Comparison of ENCODE assay signal across 19 cellular contexts in genomic region chr13:35484384-35484783, GRCh38. TPM values are rescaled to one million over a fixed set of nuclear protein-coding genes. Genes with fewer than 3 reads are reported as not detected.
"Had no signal": no experiment of that assay in that cellular context is flagged by ENCODE, and none has a peak within 500 bp of the region (broad histone marks: within the 10 kb centered on the region; RNA-seq: fewer than 3 reads in every experiment).

No MANE protein-coding gene starts in this region.

- H3K27me3 Mint-ChIP-seq: effector memory CD8-positive, alpha-beta T cell had no signal

- H3K27ac Mint-ChIP-seq: activated CD4-positive, alpha-beta T cell treated with anti-CD3 and anti-CD28 coated beads, Interleukin-2, amount 10 ng/mL, durations not matched to agents 7 days and 5 days; activated T-helper 17 cell treated with anti-CD3 and anti-CD28 coated beads, Interleukin-2, amount 50 U/mL, for 72 hours; effector memory CD8-positive, alpha-beta T cell; mesothelial cell of epicardium; neural progenitor cell; stimulated activated naive CD8-positive, alpha-beta T cell treated with anti-CD3 and anti-CD28 coated beads, Interleukin-15, Interleukin-2, amounts not matched to agents 100 ng/mL and 50 ng/mL, for 24 hours had no signal

- H3K4me1 ChIP-seq: lower lobe of right lung had no signal

- H3K9ac ChIP-seq: neural progenitor cell had no signal

- H3K4me3 ChIP-seq: lower lobe of right lung, neural progenitor cell, ovary, thoracic aorta had no signal

- H3K36me3 ChIP-seq: lower lobe of right lung, neural progenitor cell, ovary, thoracic aorta had no signal

- H3K27ac ChIP-seq: lower lobe of right lung, neural progenitor cell, ovary, thoracic aorta had no signal

- H3K36me3 Mint-ChIP-seq: mesothelial cell of epicardium, neural progenitor cell had no signal

- DNase-seq: activated CD4-positive, alpha-beta T cell treated with anti-CD3 and anti-CD28 coated beads, Interleukin-2, amount 10 ng/mL, durations not matched to agents 7 days and 5 days; activated CD4-positive, CD25-positive, alpha-beta regulatory T cell; activated CD8-positive, alpha-beta memory T cell treated with anti-CD3 and anti-CD28 coated beads for 24 hours; activated naive CD4-positive, alpha-beta T cell treated with anti-CD3 and anti-CD28 coated beads, Interleukin-2, amount 50 U/mL, for 16 hours; central memory CD4-positive, alpha-beta T cell; cortex of kidney; effector memory CD8-positive, alpha-beta T cell; hypothalamus; left cardiac atrium; lower lobe of right lung; ovary; stimulated activated CD4-positive, alpha-beta T cell treated with anti-CD3 and anti-CD28 coated beads, Interleukin-4, amount 100 ng/mL, for 24 hours had no signal

- ATAC-seq: activated T-helper 17 cell treated with anti-CD3 and anti-CD28 coated beads, Interleukin-2, amount 50 U/mL, for 72 hours; effector memory CD8-positive, alpha-beta T cell; left cardiac atrium; lower lobe of right lung had no signal

- H3K4me1 Mint-ChIP-seq: activated CD4-positive, alpha-beta T cell treated with anti-CD3 and anti-CD28 coated beads, Interleukin-2, amount 10 ng/mL, durations not matched to agents 7 days and 5 days; activated T-helper 17 cell treated with anti-CD3 and anti-CD28 coated beads, Interleukin-2, amount 50 U/mL, for 72 hours had no signal

- H3K4me3 Mint-ChIP-seq: activated CD4-positive, alpha-beta T cell treated with anti-CD3 and anti-CD28 coated beads, Interleukin-2, amount 10 ng/mL, durations not matched to agents 7 days and 5 days; activated T-helper 17 cell treated with anti-CD3 and anti-CD28 coated beads, Interleukin-2, amount 50 U/mL, for 72 hours; effector memory CD8-positive, alpha-beta T cell; mesothelial cell of epicardium; neural progenitor cell; stimulated activated naive CD8-positive, alpha-beta T cell treated with anti-CD3 and anti-CD28 coated beads, Interleukin-15, Interleukin-2, amounts not matched to agents 100 ng/mL and 50 ng/mL, for 24 hours had no signal

- H3K9me3 ChIP-seq: lower lobe of right lung, ovary, thoracic aorta had no signal

- H3K27me3 ChIP-seq: ovary had no signal

- H3K9me3 Mint-ChIP-seq: activated CD4-positive, alpha-beta T cell treated with anti-CD3 and anti-CD28 coated beads, Interleukin-2, amount 10 ng/mL, durations not matched to agents 7 days and 5 days; activated T-helper 17 cell treated with anti-CD3 and anti-CD28 coated beads, Interleukin-2, amount 50 U/mL, for 72 hours; effector memory CD8-positive, alpha-beta T cell; mesothelial cell of epicardium; neural progenitor cell; stimulated activated naive CD8-positive, alpha-beta T cell treated with anti-CD3 and anti-CD28 coated beads, Interleukin-15, Interleukin-2, amounts not matched to agents 100 ng/mL and 50 ng/mL, for 24 hours had no signal

RNA-seq across cellular contexts. Expression of gene MAB21L1, which starts 7.9 kb away (rescaled TPM):
- total RNA-seq: activated CD4-positive, alpha-beta T cell treated with anti-CD3 and anti-CD28 coated beads, Interleukin-2, amount 10 ng/mL, durations not matched to agents 7 days and 5 days; activated T-helper 17 cell treated with anti-CD3 and anti-CD28 coated beads, Interleukin-2, amount 50 U/mL, for 72 hours; epithelial cell of proximal tubule; myocyte had no signal
